In the genomic region with DNA sequence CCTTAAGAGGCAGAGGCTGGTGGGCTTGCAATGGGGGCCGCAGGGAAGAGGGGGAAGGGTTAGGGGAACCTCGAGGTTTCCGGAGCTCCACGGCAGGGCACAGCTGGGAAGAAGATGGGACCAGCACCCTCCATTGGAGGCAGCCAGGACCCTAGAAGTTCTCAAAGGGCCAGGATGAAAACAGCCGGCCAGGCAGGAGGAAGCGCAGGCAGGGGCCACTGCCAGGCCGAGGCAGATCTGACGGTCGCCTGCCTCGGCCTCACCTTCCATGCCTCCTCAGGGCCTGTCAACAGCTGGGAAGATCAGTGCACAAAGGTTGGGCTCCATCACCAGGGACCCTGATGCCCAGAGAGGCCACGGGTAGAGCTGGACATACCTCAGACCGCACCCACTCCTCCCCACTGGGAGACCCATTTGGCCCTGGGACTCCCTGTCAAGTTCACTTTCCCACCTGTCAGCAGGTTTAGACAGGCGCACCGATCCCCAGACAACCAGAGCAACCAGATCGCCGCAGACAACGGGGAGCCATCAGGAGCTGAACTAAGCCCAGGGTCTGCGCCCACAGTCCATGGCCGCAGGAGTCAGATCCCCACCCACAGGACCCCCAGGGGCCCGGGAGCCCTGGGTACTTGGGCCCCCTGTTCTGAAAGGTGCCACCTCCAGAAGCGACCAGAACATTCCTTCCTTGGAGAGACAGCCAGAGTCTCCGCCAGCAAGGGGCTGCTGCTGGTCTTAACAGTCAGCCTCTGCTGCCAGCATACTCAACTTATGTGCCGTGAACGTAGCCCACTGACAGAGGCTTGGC, we compare ENCODE assay signal across 13 cellular contexts. TPM values are rescaled to one million over a fixed set of nuclear protein-coding genes. Genes with fewer than 3 reads are reported as not detected.
DNase-seq lines count a peak whose midpoint lies in the region; TF ChIP-seq lines count a peak whose summit lies in the region.
"Had no signal": no experiment of that assay in that cellular context is flagged by ENCODE, and none has a peak within 500 bp of the region (broad histone marks: within the 10 kb centered on the region; RNA-seq: fewer than 3 reads in every experiment).

No MANE protein-coding gene starts in this region.

- H4K20me1 ChIP-seq in OCI-LY7 (ENCODE audit: insufficient read depth, low read length), result no peaks in the 10 kb centered on the region

- no peak overlapping the region for H2BK5ac ChIP-seq in neuronal stem cell (ENCODE audit: low read length)

- H3K4me2 ChIP-seq in OCI-LY7 (ENCODE audit: low read length) (peak overlapping the region; percentile 95), neuronal stem cell (ENCODE audit: insufficient read depth, low read length, poor library complexity, severe bottlenecking) (no peak overlapping the region)

- H3K36me3 Mint-ChIP-seq in Caco-2 (ENCODE audit: insufficient read depth, unreplicated experiment), result peaks cover 13% of the 10 kb centered on the region
- peaks cover 14% of the 10 kb centered on the region for H3K36me3 Mint-ChIP-seq in Calu3 (ENCODE audit: insufficient read depth, unreplicated experiment)
- H3K36me3 Mint-ChIP-seq: activated naive CD4-positive, alpha-beta T cell treated with anti-CD3 and anti-CD28 coated beads, Interleukin-2, amount 50 U/mL, for 72 hours had no signal

- no peak overlapping the region for H2BK12ac ChIP-seq in neuronal stem cell (ENCODE audit: low read length)

- H3K9me3 Mint-ChIP-seq in Caco-2 (ENCODE audit: unreplicated experiment) (no peaks in the 10 kb centered on the region), Calu3 (ENCODE audit: low read depth, unreplicated experiment) (no peaks in the 10 kb centered on the region)
- H3K9me3 Mint-ChIP-seq: activated naive CD4-positive, alpha-beta T cell treated with anti-CD3 and anti-CD28 coated beads, Interleukin-2, amount 50 U/mL, for 72 hours had no signal

- H3K4me1 Mint-ChIP-seq in Caco-2 (ENCODE audit: low read depth, unreplicated experiment), result no peaks in the 10 kb centered on the region
- H3K4me1 Mint-ChIP-seq in Calu3 (ENCODE audit: low read depth, unreplicated experiment), result no peaks in the 10 kb centered on the region

- H3K9ac ChIP-seq in colonic mucosa (ENCODE audit: low read depth in 2 of 2, low read length in 2 of 2) (peak overlapping the region in 1 of 2 donors; percentile 12), neuronal stem cell (ENCODE audit: low read depth, low read length, poor library complexity) (no peak overlapping the region)

- intact Hi-C loops in Caco-2 (cut with micrococcal nuclease; ENCODE audit: unreplicated experiment) (no loop called here), OCI-LY7 (cut with micrococcal nuclease; ENCODE audit: unreplicated experiment) (no loop called here), colonic mucosa (cut with DNase I) (no loop called here), Calu3 (cut with micrococcal nuclease; ENCODE audit: unreplicated experiment) (no loop called here)

- no peak overlapping the region for H2BK15ac ChIP-seq in neuronal stem cell (ENCODE audit: low read length)

- BruUV-seq in Caco-2 (replicated peaks; lab: Mats Ljungman, UMichigan) (no TSS peak), OCI-LY7 (replicated peaks; lab: Mats Ljungman, UMichigan) (no TSS peak), Calu3 (replicated peaks; lab: Mats Ljungman, UMichigan) (no TSS peak)

- peaks cover 27% of the 10 kb centered on the region for H3K79me1 ChIP-seq in neuronal stem cell (ENCODE audit: low read depth, low read length)

- no peaks in the 10 kb centered on the region for H3K27me3 Mint-ChIP-seq in Caco-2 (ENCODE audit: insufficient read depth, unreplicated experiment)
- no peaks in the 10 kb centered on the region for H3K27me3 Mint-ChIP-seq in Calu3 (ENCODE audit: unreplicated experiment)

- no peak overlapping the region for H2BK120ac ChIP-seq in neuronal stem cell (ENCODE audit: low read depth, low read length)

- no peaks in the 10 kb centered on the region for H3K9me2 ChIP-seq in OCI-LY7 (ENCODE audit: insufficient read depth, low read length)

- peak overlapping the region; percentile 69 for H3K4me3 Mint-ChIP-seq in Caco-2 (ENCODE audit: unreplicated experiment)
- H3K4me3 Mint-ChIP-seq in Calu3 (ENCODE audit: low read depth, unreplicated experiment), result no peak overlapping the region

- no peak overlapping the region for H4K91ac ChIP-seq in neuronal stem cell (ENCODE audit: low read depth, low read length, poor library complexity)

- TF ChIP-seq CTCF in Caco-2 (IDR thresholded peaks at IDR 0.05; ENCODE audit: insufficient read depth in 1 of 2, low read depth in 1 of 2, low read length in 1 of 2, severe bottlenecking in 1 of 2, unreplicated experiment in 1 of 2) (no peak), OCI-LY7 (conservative IDR thresholded peaks at IDR 0.05; ENCODE audit: low read length) (no peak), colonic mucosa (IDR thresholded peaks at IDR 0.05) (no peak), Calu3 (IDR thresholded peaks at IDR 0.05; ENCODE audit: unreplicated experiment) (no peak)

- H3K27ac ChIP-seq in OCI-LY7 (ENCODE audit: low read depth, low read length, poor library complexity, severe bottlenecking), result no peak overlapping the region
- no peak overlapping the region for H3K27ac ChIP-seq in colonic mucosa
- no peak overlapping the region for H3K27ac ChIP-seq in neuronal stem cell (replicated peaks; ENCODE audit: low read length)
- H3K27ac ChIP-seq: esophagus squamous epithelium had no signal

- H3K27ac Mint-ChIP-seq in Caco-2 (ENCODE audit: unreplicated experiment), result no peak overlapping the region
- H3K27ac Mint-ChIP-seq in Calu3 (ENCODE audit: unreplicated experiment), result no peak overlapping the region

- WGBS in neuronal stem cell (ENCODE audit: extremely low coverage in 2 of 2, insufficient read length in 2 of 2, insufficient replicate concordance in 1 of 2), 2 donors, result no CpG with 5 or more reads among the region's 24 CpGs

- H3K36me3 ChIP-seq in Caco-2 (ENCODE audit: control insufficient read depth, insufficient read depth, low read length) (no peaks in the 10 kb centered on the region), OCI-LY7 (ENCODE audit: insufficient read depth, low read length) (peaks cover 4% of the 10 kb centered on the region; the same call in 1 of the 2 replicates), colonic mucosa (no peaks in the 10 kb centered on the region), neuronal stem cell (replicated peaks in 1 of 2; ENCODE audit: control insufficient read depth in 2 of 2, insufficient read depth in 2 of 2, low read length in 2 of 2) (peaks cover 0 to 7% of the 10 kb centered on the region in 2 donors)
- H3K36me3 ChIP-seq: esophagus squamous epithelium had no signal

- H3K23ac ChIP-seq in neuronal stem cell (ENCODE audit: low read depth, low read length, poor library complexity), result peak overlapping the region; percentile 17

- POLR2A ChIA-PET in Caco-2 (lab: Charles Lee), result no interaction called here
- POLR2A ChIA-PET in OCI-LY7 (lab: Charles Lee), result no interaction called here

- H2AK5ac ChIP-seq in neuronal stem cell (ENCODE audit: low read depth, low read length), result no peak overlapping the region

- H3K4me3 ChIP-seq in Caco-2 (ENCODE audit: low read depth, low read length), result no peak overlapping the region
- peak overlapping the region; percentile 71 for H3K4me3 ChIP-seq in OCI-LY7 (ENCODE audit: low read depth, low read length, poor library complexity, severe bottlenecking)
- no peak overlapping the region for H3K4me3 ChIP-seq in colonic mucosa
- H3K4me3 ChIP-seq in neuronal stem cell (ENCODE audit: low read length in 2 of 2), result no peak overlapping the region
- H3K4me3 ChIP-seq: esophagus squamous epithelium had no signal

- H3K9me3 ChIP-seq in Caco-2 (no peaks in the 10 kb centered on the region), OCI-LY7 (ENCODE audit: low read length) (no peaks in the 10 kb centered on the region), colonic mucosa (no peaks in the 10 kb centered on the region), neuronal stem cell (replicated peaks in 1 of 2; ENCODE audit: control insufficient read depth in 2 of 2, insufficient read depth in 1 of 2, low read depth in 1 of 2, low read length in 2 of 2) (no peaks in the 10 kb centered on the region)
- H3K9me3 ChIP-seq: esophagus squamous epithelium had no signal

- H3K4me1 ChIP-seq in Caco-2, result peaks cover 15% of the 10 kb centered on the region
- no peaks in the 10 kb centered on the region for H3K4me1 ChIP-seq in OCI-LY7 (ENCODE audit: insufficient read depth, low read length, poor library complexity, severe bottlenecking)
- peaks cover 6% of the 10 kb centered on the region for H3K4me1 ChIP-seq in colonic mucosa
- peaks cover 10 to 12% of the 10 kb centered on the region in 2 donors for H3K4me1 ChIP-seq in neuronal stem cell (ENCODE audit: control insufficient read depth in 2 of 2, insufficient read depth in 1 of 2, low read depth in 1 of 2, low read length in 2 of 2)

- peaks cover 6% of the 10 kb centered on the region; the same call in 1 of the 2 replicates for H3K79me2 ChIP-seq in OCI-LY7 (ENCODE audit: insufficient read depth, low read depth, low read length)

- DNase-seq in Caco-2, result peak in 1 of 2 experiments; percentile 28
- no peak for DNase-seq in OCI-LY7 (ENCODE audit: low spot score)
- peak; percentile 17 for DNase-seq in colonic mucosa
- DNase-seq in neuronal stem cell (ENCODE audit: low spot score), result no peak
- DNase-seq in AML-193 (lab: John Stamatoyannopoulos, UW), result no peak
- DNase-seq in NCI-H510A (lab: John Stamatoyannopoulos, UW), result no peak
- DNase-seq in dedifferentiated amniotic fluid mesenchymal stem cell (ENCODE audit: extremely low spot score), result no peak
- DNase-seq in Calu3, result no peak
- DNase-seq: esophagus squamous epithelium, mesenchymal stem cell, NCI-H1092, SHP77 had no signal

- H3K4ac ChIP-seq in neuronal stem cell (ENCODE audit: low read length), result no peak overlapping the region

- CTCF ChIA-PET in Caco-2 (lab: Charles Lee) (interaction anchor here (0.6 kb wide), 1 partner anchor 298 kb away, joined by 3 read pairs; no protein-coding TSS in a partner anchor), OCI-LY7 (lab: Charles Lee; ENCODE audit: unreplicated experiment) (no interaction called here), Calu3 (lab: Charles Lee) (no interaction called here)

- H3K14ac ChIP-seq in neuronal stem cell (ENCODE audit: low read length), result no peak overlapping the region

- H4K8ac ChIP-seq in neuronal stem cell (ENCODE audit: low read depth, low read length), result no peak overlapping the region

- no peak overlapping the region for H3K18ac ChIP-seq in neuronal stem cell (ENCODE audit: low read length)

- H3K27me3 ChIP-seq in Caco-2 (replicated peaks; ENCODE audit: control insufficient read depth, insufficient read depth, low read length) (no peaks in the 10 kb centered on the region), colonic mucosa (no peaks in the 10 kb centered on the region), neuronal stem cell (ENCODE audit: control insufficient read depth in 3 of 3, insufficient read depth in 3 of 3, low read depth in 1 of 3, low read length in 3 of 3) (peaks cover 0 to 8% (median 0%) of the 10 kb centered on the region in 3 experiments)
- H3K27me3 ChIP-seq: esophagus squamous epithelium had no signal

- H2AFZ ChIP-seq in OCI-LY7 (ENCODE audit: low read length) (no peak overlapping the region), neuronal stem cell (ENCODE audit: low read length) (no peak overlapping the region)

RNA-seq across cellular contexts. Expression of a gene that starts 2.2 kb away (rescaled TPM):
- 45.4 and 47.3 TPM in 2 replicates for total RNA-seq in Caco-2 (2022)
- total RNA-seq in OCI-LY7 (2014; rRNA removed; shearing (Covaris generic)), result 13.2 and 17.9 TPM in 2 replicates
- total RNA-seq in OCI-LY7 (2022), result 41.1 and 41.2 TPM in 2 replicates
- total RNA-seq in colonic mucosa, result 10 to 100 TPM; 10.7 to 25.3 TPM
- 16.6 TPM for polyA plus RNA-seq in neuronal stem cell (2013, experiment 1 of 2)
- 16.2 TPM for polyA plus RNA-seq in neuronal stem cell (2013, experiment 2 of 2)
- 21.4 and 25.5 TPM in 2 replicates for total RNA-seq in Calu3 (2022)
